ENCODE assay signal across 8 cellular contexts in the genomic region with DNA sequence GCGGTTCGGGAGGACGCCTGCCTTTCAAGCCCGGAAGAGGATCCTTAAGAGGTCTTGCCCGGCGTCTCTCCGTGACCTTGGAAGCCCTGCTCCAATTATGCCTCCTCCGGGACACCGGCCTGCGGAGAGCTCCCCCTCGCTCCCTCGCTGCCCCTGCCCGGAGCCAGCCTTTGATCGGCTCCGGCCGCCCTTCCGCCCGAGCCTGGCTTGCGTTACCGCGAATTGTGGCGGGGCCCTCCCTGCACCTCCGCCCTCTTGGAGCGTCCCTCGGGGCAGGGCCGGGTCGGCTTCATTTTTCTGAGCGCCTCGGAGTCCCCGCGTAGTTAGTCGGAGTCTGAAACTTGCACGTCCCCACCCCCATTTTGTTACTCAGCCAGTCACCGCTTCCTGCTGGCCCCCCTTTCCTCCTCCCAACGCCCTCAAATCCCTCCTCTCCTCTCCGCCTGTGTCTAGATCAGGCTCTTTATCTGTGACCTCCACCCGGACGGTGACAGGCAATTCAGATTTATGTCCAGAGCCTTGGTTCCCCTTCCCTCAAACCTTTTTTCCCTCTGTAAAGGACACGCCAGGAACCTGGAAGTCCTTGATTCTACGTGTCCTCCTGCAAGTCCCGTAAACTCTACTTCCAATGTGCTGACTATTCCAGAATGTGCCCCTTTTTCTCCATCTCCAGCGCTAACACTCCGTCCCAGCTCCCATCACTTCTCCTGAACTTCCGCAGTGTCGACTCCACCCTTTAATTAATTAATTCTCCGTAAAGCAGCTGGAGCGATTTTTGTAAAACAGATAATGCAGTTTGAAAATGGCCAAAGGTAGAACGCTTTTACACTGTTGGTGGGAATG. TPM values are rescaled to one million over a fixed set of nuclear protein-coding genes. Genes with fewer than 3 reads are reported as not detected.
DNase-seq lines count a peak whose midpoint lies in the region; ATAC-seq lines count a peak whose summit lies in the region.

No MANE protein-coding gene starts in this region.

- DNase-seq in activated T-cell treated with anti-CD3 and anti-CD28 coated beads for 1 hour (ENCODE audit: low read depth), result peak; percentile 66
- no peak for DNase-seq in activated T-cell treated with anti-CD3 and anti-CD28 coated beads, Interleukin-2, amount 50 U/mL, for 1 hour
- peak; percentile 88 for DNase-seq in NCI-H510A treated with DMSO at 0.1 percent for 48 hours (lab: John Stamatoyannopoulos, UW)
- peak; percentile 71 to 75 for DNase-seq in activated CD4-positive, alpha-beta T cell treated with anti-CD3 and anti-CD28 coated beads, Interleukin-2, amount 50 U/mL, for 4 hours
- DNase-seq in effector CD8-positive, alpha-beta T cell (lab: John Stamatoyannopoulos, UW), result peak; percentile 59
- peak; percentile 59 to 69 for DNase-seq in stimulated activated CD8-positive, alpha-beta memory T cell treated with anti-CD3 and anti-CD28 coated beads, Interleukin-15, amount 100 ng/mL, for 4 hours (ENCODE audit: low read depth in 2 of 2)

- H3K27ac ChIP-seq in mesodermal cell (ENCODE audit: low read depth, low read length, severe bottlenecking), result peak overlapping the region; percentile 96

- H3K36me3 ChIP-seq in mesodermal cell (ENCODE audit: control insufficient read depth, insufficient read depth, low read length), result peaks cover 4% of the 10 kb centered on the region

- 1 to 2% methylated on average over 38 to 42 of the region's 48 CpGs for WGBS in mesodermal cell (ENCODE audit: insufficient coverage in 2 of 2), 2 experiments

- no peaks in the 10 kb centered on the region for H3K9me3 ChIP-seq in mesodermal cell (ENCODE audit: control insufficient read depth, low read length)

- no peaks in the 10 kb centered on the region for H3K4me1 ChIP-seq in mesodermal cell (ENCODE audit: control insufficient read depth, insufficient read depth, low read length, poor library complexity, severe bottlenecking)

- H3K4me3 ChIP-seq in mesodermal cell (ENCODE audit: extremely low read depth, insufficient read depth, low read length, poor library complexity, severe bottlenecking), result peak overlapping the region; percentile 75

- peak; percentile 24 for ATAC-seq in HG03039 (IDR thresholded peaks at IDR 0.05; ENCODE audit: unreplicated experiment)

RNA-seq across cellular contexts. Expression of a gene that starts 0.6 kb away (rescaled TPM):
- polyA plus RNA-seq in mesodermal cell (2013, experiment 1 of 2), result 7.3 TPM
- polyA plus RNA-seq in mesodermal cell (2013, experiment 2 of 2), result 7.3 TPM

RNA-seq across cellular contexts. Expression of a gene that starts 6.2 kb away (rescaled TPM):
- polyA plus RNA-seq in mesodermal cell (2013, experiment 1 of 2), result not detected
- not detected for polyA plus RNA-seq in mesodermal cell (2013, experiment 2 of 2)

RNA-seq across cellular contexts. Expression of a gene that starts 25.1 kb away (rescaled TPM):
- polyA plus RNA-seq in mesodermal cell (2013, experiment 1 of 2), result 32.0 TPM
- polyA plus RNA-seq in mesodermal cell (2013, experiment 2 of 2), result 29.9 TPM

RNA-seq across cellular contexts. Expression of a gene that starts 47.3 kb away (rescaled TPM):
- 2.7 TPM for polyA plus RNA-seq in mesodermal cell (2013, experiment 1 of 2)
- 2.0 TPM for polyA plus RNA-seq in mesodermal cell (2013, experiment 2 of 2)

RNA-seq across cellular contexts. Expression of a gene that starts 49.0 kb away (rescaled TPM):
- 41.2 TPM for polyA plus RNA-seq in mesodermal cell (2013, experiment 1 of 2)
- polyA plus RNA-seq in mesodermal cell (2013, experiment 2 of 2), result 33.3 TPM
